1 cellular context compared by ENCODE assay signal in the genomic region with DNA sequence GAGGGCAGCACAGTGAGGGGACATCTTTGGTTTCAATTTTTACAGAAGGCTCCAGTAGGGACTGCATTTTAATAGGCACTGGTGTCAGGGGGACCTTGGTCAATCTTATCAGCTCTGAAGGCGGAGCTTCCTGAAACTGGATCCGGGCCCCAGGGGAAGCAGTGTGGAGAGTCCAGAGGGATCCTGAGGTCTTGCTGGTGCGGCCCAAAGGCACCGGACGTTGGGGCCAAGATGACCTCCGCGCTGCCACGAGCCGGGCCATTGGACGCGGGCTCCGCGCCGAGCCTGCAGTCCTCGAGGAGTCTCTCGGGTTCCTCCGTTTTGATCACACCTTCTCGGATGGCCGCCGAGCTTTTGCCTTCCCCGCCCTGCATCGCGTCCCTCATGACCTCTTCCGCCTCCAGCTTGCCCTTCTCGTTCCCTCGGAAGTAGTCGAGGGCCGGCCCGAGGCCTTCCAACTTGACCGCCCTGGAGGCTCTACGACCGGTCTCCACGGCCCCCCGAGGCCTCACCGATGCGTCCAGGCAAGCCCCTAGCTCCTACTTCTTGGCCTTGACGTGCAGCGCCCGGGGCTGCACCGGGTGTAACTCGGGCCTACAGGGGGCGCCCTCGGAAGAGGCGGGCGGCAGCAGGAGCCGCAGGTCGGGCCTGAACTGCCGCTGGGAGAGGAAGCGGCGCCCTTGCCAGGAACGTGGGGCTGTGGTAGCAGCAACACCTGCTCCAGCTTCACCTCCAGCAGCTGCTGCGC.
TF ChIP-seq lines count a peak whose summit lies in the region.

No MANE protein-coding gene starts in this region.

TF ChIP-seq in H1, 55 proteins besides CTCF, POLR2A, EP300 and RAD21:
- TF ChIP-seq SUZ12 (IDR thresholded peaks at IDR 0.05; ENCODE audit: low read length) (no peak), SRF (IDR thresholded peaks at IDR 0.05; ENCODE audit: low read depth, low read length) (no peak), CREB1 (IDR thresholded peaks at IDR 0.05) (no peak), SAP30 (IDR thresholded peaks at IDR 0.05; ENCODE audit: insufficient read depth, insufficient replicate concordance, low read length) (no peak), CTBP2 (IDR thresholded peaks at IDR 0.05; ENCODE audit: borderline replicate concordance, insufficient read depth, insufficient read length, low read length) (no peak), GTF2F1 (IDR thresholded peaks at IDR 0.05; ENCODE audit: borderline replicate concordance, low read depth, low read length) (no peak), TEAD4 (IDR thresholded peaks at IDR 0.05; ENCODE audit: low read depth, low read length) (no peak), BCL11A (IDR thresholded peaks at IDR 0.05; ENCODE audit: low read depth in 2 of 2, low read length in 2 of 2) (no peak), BACH1 (IDR thresholded peaks at IDR 0.05; ENCODE audit: low read length) (no peak), HDAC6 (IDR thresholded peaks at IDR 0.05; ENCODE audit: low read depth, low read length) (no peak), BRCA1 (IDR thresholded peaks at IDR 0.05; ENCODE audit: low read depth, low read length) (no peak), POLR2AphosphoS5 (IDR thresholded peaks at IDR 0.05; ENCODE audit: low read depth, low read length) (no peak), JUND (IDR thresholded peaks at IDR 0.05; ENCODE audit: low read length) (no peak), JUN (IDR thresholded peaks at IDR 0.05; ENCODE audit: low read depth, low read length) (no peak), SIN3A (conservative IDR thresholded peaks at IDR 0.05 in 1 of 2, IDR thresholded peaks at IDR 0.05 in 1 of 2; ENCODE audit: low read depth in 1 of 2, low read length in 2 of 2) (no peak), EZH2 (IDR thresholded peaks at IDR 0.05; ENCODE audit: low read depth, low read length, severe bottlenecking) (no peak), TAF7 (optimal IDR thresholded peaks at IDR 0.05; ENCODE audit: borderline replicate concordance, low read depth, low read length) (no peak), SP2 (IDR thresholded peaks at IDR 0.05; ENCODE audit: low read length) (no peak)
- TF ChIP-seq, protein P1, sequence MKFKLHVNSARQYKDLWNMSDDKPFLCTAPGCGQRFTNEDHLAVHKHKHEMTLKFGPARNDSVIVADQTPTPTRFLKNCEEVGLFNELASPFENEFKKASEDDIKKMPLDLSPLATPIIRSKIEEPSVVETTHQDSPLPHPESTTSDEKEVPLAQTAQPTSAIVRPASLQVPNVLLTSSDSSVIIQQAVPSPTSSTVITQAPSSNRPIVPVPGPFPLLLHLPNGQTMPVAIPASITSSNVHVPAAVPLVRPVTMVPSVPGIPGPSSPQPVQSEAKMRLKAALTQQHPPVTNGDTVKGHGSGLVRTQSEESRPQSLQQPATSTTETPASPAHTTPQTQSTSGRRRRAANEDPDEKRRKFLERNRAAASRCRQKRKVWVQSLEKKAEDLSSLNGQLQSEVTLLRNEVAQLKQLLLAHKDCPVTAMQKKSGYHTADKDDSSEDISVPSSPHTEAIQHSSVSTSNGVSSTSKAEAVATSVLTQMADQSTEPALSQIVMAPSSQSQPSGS (IDR thresholded peaks at IDR 0.05; ENCODE audit: low read length) = no peak
